ENCODE assay signal across 8 cellular contexts in the genomic region with DNA sequence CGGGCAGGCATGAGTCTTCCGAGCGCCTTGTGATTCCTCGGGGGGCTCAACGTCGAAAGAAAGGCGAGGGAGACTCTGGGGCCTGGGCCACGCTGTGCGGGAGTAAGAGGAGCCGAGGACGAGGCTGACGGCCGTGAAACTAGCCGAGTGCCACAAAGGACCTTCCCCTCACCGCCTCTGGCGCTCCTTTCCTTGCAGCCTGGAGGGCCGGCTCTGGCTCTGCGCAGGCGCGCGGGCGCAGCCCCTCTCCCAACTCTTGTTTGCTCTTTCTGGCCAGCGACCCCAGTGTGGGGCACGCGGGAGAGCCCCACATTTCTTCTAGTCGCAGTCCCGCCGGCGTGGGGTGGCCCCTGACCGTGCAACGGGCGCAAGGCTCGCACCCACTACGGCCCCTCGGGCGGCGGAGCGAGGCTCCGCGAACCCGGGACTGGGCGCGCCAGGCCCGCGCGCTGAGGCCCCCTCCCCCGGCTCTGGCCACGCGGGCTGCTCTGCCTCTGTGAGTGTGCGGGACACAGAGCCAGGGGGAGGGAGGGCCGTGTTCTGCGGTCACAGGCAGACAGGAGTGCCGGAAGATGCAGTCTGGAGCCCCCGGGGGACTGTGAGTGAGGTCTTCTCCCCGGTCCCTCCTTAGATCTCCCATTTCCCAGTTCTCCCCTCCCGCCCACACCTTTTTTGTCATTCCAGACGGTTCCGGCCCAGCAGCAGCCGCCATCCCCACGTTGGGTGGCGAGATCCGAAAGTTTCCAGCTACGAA. TPM values are rescaled to one million over a fixed set of nuclear protein-coding genes. Genes with fewer than 3 reads are reported as not detected.
DNase-seq lines count a peak whose midpoint lies in the region; ATAC-seq, FAIRE-seq and TF ChIP-seq lines count a peak whose summit lies in the region.

No MANE protein-coding gene starts in this region.

- TF ChIP-seq CTCF in 22Rv1 (IDR thresholded peaks at IDR 0.05) (no peak), lower lobe of right lung (IDR thresholded peaks at IDR 0.05) (no peak), D721Med (IDR thresholded peaks at IDR 0.05; ENCODE audit: insufficient read depth, missing control alignments) (no peak)

- peaks cover 20% of the 10 kb centered on the region for H3K4me1 ChIP-seq in lower lobe of right lung

- peaks cover 8% of the 10 kb centered on the region for H3K36me3 ChIP-seq in lower lobe of right lung

- H3K9me3 ChIP-seq in lower lobe of right lung: no peaks in the 10 kb centered on the region

- peak; percentile 58 to 63 for ATAC-seq in lower lobe of right lung

- H3K4me3 ChIP-seq in lower lobe of right lung: peak overlapping the region; percentile 90

- DNase-seq in GM19239 (ENCODE audit: insufficient read length, low spot score) (no peak), NCI-H526 treated with DMSO at 0.1 percent for 48 hours (lab: John Stamatoyannopoulos, UW) (peak; percentile 46), ecto neural progenitor cell (ENCODE audit: low spot score) (peak; percentile 88), lower lobe of right lung (peak; percentile 82), D721Med (ENCODE audit: insufficient read length, low spot score) (no peak)
- DNase-seq in activated CD4-positive, alpha-beta T cell treated with anti-CD3 and anti-CD28 coated beads, Interleukin-2, amount 50 U/mL, for 48 hours: peak; percentile 65 to 72
- peak in 2 of 3 donors; percentile 23 to 45 for DNase-seq in stimulated activated CD4-positive, alpha-beta T cell treated with anti-CD3 and anti-CD28 coated beads, TNF-alpha, amount 100 ng/mL, for 1 hour (ENCODE audit: low read depth in 3 of 3, low spot score in 1 of 3)

- peak; percentile 35 for FAIRE-seq in GM19239 (lab: Jason Lieb, UNC)
- no peak for FAIRE-seq in D721Med (lab: Jason Lieb, UNC)

- no peaks in the 10 kb centered on the region for H3K27me3 ChIP-seq in lower lobe of right lung (ENCODE audit: low read depth)

- peak overlapping the region; percentile 100 for H3K27ac ChIP-seq in 22Rv1
- H3K27ac ChIP-seq in lower lobe of right lung: peak overlapping the region; percentile 98

- intact Hi-C loops in lower lobe of right lung (cut with DNase I): no loop called here

RNA-seq across cellular contexts. Expression of gene TOB2, which starts 1.0 kb away (rescaled TPM):
- 49.0 TPM for total RNA-seq in lower lobe of right lung

RNA-seq across cellular contexts. Expression of gene PHF5A, which starts 20.9 kb away (rescaled TPM):
- 31.1 TPM for total RNA-seq in lower lobe of right lung

RNA-seq across cellular contexts. Expression of gene ACO2, which starts 21.3 kb away (rescaled TPM):
- 77.7 TPM for total RNA-seq in lower lobe of right lung

Comparison
In these comparisons a context has a peak if more than half of its experiments do, and no peak if none do; other contexts are left out.
1. DNase-seq: peak in NCI-H526 treated with DMSO at 0.1 percent for 48 hours (single experiment), activated CD4-positive, alpha-beta T cell treated with anti-CD3 and anti-CD28 coated beads, Interleukin-2, amount 50 U/mL, for 48 hours (2 of 2), ecto neural progenitor cell (single experiment), lower lobe of right lung (single experiment) and stimulated activated CD4-positive, alpha-beta T cell treated with anti-CD3 and anti-CD28 coated beads, TNF-alpha, amount 100 ng/mL, for 1 hour (2 of 3); none in GM19239 (single experiment) and D721Med (single experiment).